8 cellular contexts compared by ENCODE assay signal in genomic region chr6:27078734-27079357, GRCh38.
DNase-seq lines count a peak whose midpoint lies in the region; ATAC-seq and TF ChIP-seq lines count a peak whose summit lies in the region.

No MANE protein-coding gene starts in this region.

- peak overlapping the region; percentile 21 for H3K4me3 ChIP-seq in kidney epithelial cell (ENCODE audit: low read depth, low read length)

- DNase-seq in activated gamma-delta T cell treated with Interleukin-2 at 50 U/mL for 16 hours = peak; percentile 19
- no peak for DNase-seq in activated gamma-delta T cell (lab: John Stamatoyannopoulos, UW)
- DNase-seq in NCI-H1694 treated with DMSO at 0.1 percent for 48 hours (lab: John Stamatoyannopoulos, UW) = peak; percentile 45
- peak; percentile 12 for DNase-seq in T-helper 9 cell
- peak; percentile 36 for DNase-seq in central memory CD4-positive, alpha-beta T cell
- DNase-seq in kidney epithelial cell (ENCODE audit: low read depth) = peak; percentile 18
- peak; percentile 40 for DNase-seq in stimulated activated CD4-positive, alpha-beta T cell treated with anti-CD3 and anti-CD28 coated beads, Interleukin-4, amount 100 ng/mL, for 24 hours

- TF ChIP-seq CTCF in kidney epithelial cell (IDR thresholded peaks at IDR 0.05; ENCODE audit: insufficient read depth, low read length, poor library complexity, severe bottlenecking) = peak; percentile 63

- H3K36me3 ChIP-seq in kidney epithelial cell (ENCODE audit: control insufficient read depth, insufficient read depth, low read length) = no peaks in the 10 kb centered on the region

- peaks cover 4% of the 10 kb centered on the region for H3K27me3 ChIP-seq in kidney epithelial cell (ENCODE audit: control insufficient read depth, insufficient read depth, low read length)

- peak; percentile 92 for ATAC-seq in HG02642 (IDR thresholded peaks at IDR 0.05; ENCODE audit: poor library complexity, unreplicated experiment)
